ENCODE assay signal across 26 cellular contexts in genomic region chr1:203265541-203265940, GRCh38. TPM values are rescaled to one million over a fixed set of nuclear protein-coding genes. Genes with fewer than 3 reads are reported as not detected.
A peak's percentile ranks its signal among the peaks of the same experiment; 100 is the strongest.
DNase-seq lines count a peak whose midpoint lies in the region; FAIRE-seq and TF ChIP-seq lines count a peak whose summit lies in the region.
"Had no signal": no experiment of that assay in that cellular context is flagged by ENCODE, and none has a peak within 500 bp of the region (broad histone marks: within the 10 kb centered on the region; RNA-seq: fewer than 3 reads in every experiment).

No MANE protein-coding gene starts in this region.

- H3K27me3 ChIP-seq in Karpas-422 (ENCODE audit: low read length), result no peaks in the 10 kb centered on the region
- H3K27me3 ChIP-seq in bronchial epithelial cell (ENCODE audit: control insufficient read depth, insufficient read depth, low read length), result no peaks in the 10 kb centered on the region
- H3K27me3 ChIP-seq in neural progenitor cell, result peaks cover 6% of the 10 kb centered on the region
- no peaks in the 10 kb centered on the region for H3K27me3 ChIP-seq in tibial artery

- no peak overlapping the region for H3K27ac Mint-ChIP-seq in neural progenitor cell
- H3K27ac Mint-ChIP-seq: CD8-positive, alpha-beta memory T cell; GM23338 had no signal

- H3K9me3 ChIP-seq in Karpas-422 (ENCODE audit: low read length) (no peaks in the 10 kb centered on the region), neural progenitor cell (ENCODE audit: low read depth) (no peaks in the 10 kb centered on the region), tibial artery (no peaks in the 10 kb centered on the region)
- H3K9me3 ChIP-seq: HAP-1 had no signal

- H3K4me2 ChIP-seq in Karpas-422 (ENCODE audit: low read depth, low read length, poor library complexity, severe bottlenecking), result peak overlapping the region; percentile 69
- peak overlapping the region; percentile 9 for H3K4me2 ChIP-seq in neural progenitor cell
- H3K4me2 ChIP-seq: GM23338 had no signal

- TF ChIP-seq CTCF in bronchial epithelial cell (IDR thresholded peaks at IDR 0.05; ENCODE audit: insufficient read depth, low read length, severe bottlenecking) (no peak), neural progenitor cell (IDR thresholded peaks at IDR 0.05) (no peak), tibial artery (IDR thresholded peaks at IDR 0.05) (no peak)

- no peak overlapping the region for H3K4me3 Mint-ChIP-seq in neural progenitor cell
- H3K4me3 Mint-ChIP-seq: CD8-positive, alpha-beta memory T cell; GM23338 had no signal

- peaks cover 16% of the 10 kb centered on the region for H3K4me1 Mint-ChIP-seq in neural progenitor cell

- H3K9ac ChIP-seq in Karpas-422 (ENCODE audit: low read length) (no peak overlapping the region; the same call in 1 of the 2 replicates), neural progenitor cell (no peak overlapping the region)

- H3K79me2 ChIP-seq in Karpas-422 (ENCODE audit: low read length) (no peaks in the 10 kb centered on the region), neural progenitor cell (ENCODE audit: low read depth) (no peaks in the 10 kb centered on the region)

- H3F3A ChIP-seq in neural progenitor cell (ENCODE audit: low read depth), result peaks cover 6% of the 10 kb centered on the region

- H3K4me1 ChIP-seq in Karpas-422 (ENCODE audit: low read length) (peaks cover 48% of the 10 kb centered on the region), neural progenitor cell (peaks cover 5% of the 10 kb centered on the region), tibial artery (peaks cover 0 to 3% (median 0%) of the 10 kb centered on the region in 4 donors)

- DNase-seq in DMS 273 (lab: John Stamatoyannopoulos, UW; ENCODE audit: unreplicated experiment) (peak; percentile 36), DMS 273 treated with DMSO at 0.1 percent for 48 hours (lab: John Stamatoyannopoulos, UW) (no peak), Karpas-422 (peak; percentile 54), bronchial epithelial cell (ENCODE audit: low read depth) (peak; percentile 75), neural progenitor cell (ENCODE audit: low spot score) (no peak), tibial artery (no peak), GM12892 (ENCODE audit: insufficient read length) (no peak), NCI-H774 (lab: John Stamatoyannopoulos, UW) (no peak)
- DNase-seq: ACHN; Calu3; CD8-positive, alpha-beta memory T cell; DMS53; EL; GF-D8; MM.1S; NCI-H1048; NCI-H1417 treated with DMSO at 0.1 percent for 48 hours; NCI-H187; NCI-H446 treated with DMSO at 0.1 percent for 48 hours; NCI-H748 treated with DMSO at 0.1 percent for 48 hours; SHP77 had no signal

- H2AFZ ChIP-seq in Karpas-422 (ENCODE audit: low read length), result peak overlapping the region; percentile 37; the same call in 1 of the 2 replicates
- H2AFZ ChIP-seq in neural progenitor cell (replicated peaks), result no peak overlapping the region

- TF ChIP-seq POLR2A in GM12892 (IDR thresholded peaks at IDR 0.05; ENCODE audit: low read depth, low read length), result no peak

- intact Hi-C loops in tibial artery (cut with DNase I; ENCODE audit: low total_unique reads), result no loop called here

- peaks cover 4% of the 10 kb centered on the region for H3K27me3 Mint-ChIP-seq in neural progenitor cell (ENCODE audit: insufficient read depth, low read depth)

- no peaks in the 10 kb centered on the region for H3K36me3 Mint-ChIP-seq in neural progenitor cell
- H3K36me3 Mint-ChIP-seq: CD8-positive, alpha-beta memory T cell had no signal

- FAIRE-seq in bronchial epithelial cell (lab: Jason Lieb, UNC) (no peak), GM12892 (lab: Jason Lieb, UNC) (no peak)

- H3K27ac ChIP-seq in Karpas-422 (ENCODE audit: low read length) (peak overlapping the region; percentile 60), neural progenitor cell (no peak overlapping the region), tibial artery (no peak overlapping the region)
- H3K27ac ChIP-seq: 22Rv1, C4-2B had no signal

- H3K9me2 ChIP-seq in Karpas-422 (replicated peaks; ENCODE audit: insufficient read depth, low read length), result no peaks in the 10 kb centered on the region

- H3K36me3 ChIP-seq in Karpas-422 (ENCODE audit: insufficient read depth, low read length), result no peaks in the 10 kb centered on the region
- no peaks in the 10 kb centered on the region for H3K36me3 ChIP-seq in bronchial epithelial cell (ENCODE audit: control insufficient read depth, insufficient read depth, low read length)
- no peaks in the 10 kb centered on the region for H3K36me3 ChIP-seq in neural progenitor cell
- no peaks in the 10 kb centered on the region for H3K36me3 ChIP-seq in tibial artery
- H3K36me3 ChIP-seq: HAP-1 had no signal

- H4K20me1 ChIP-seq in Karpas-422 (ENCODE audit: insufficient read depth, low read depth, low read length) (no peaks in the 10 kb centered on the region), neural progenitor cell (ENCODE audit: low read depth) (no peaks in the 10 kb centered on the region)

- no peaks in the 10 kb centered on the region for H3K9me3 Mint-ChIP-seq in neural progenitor cell
- H3K9me3 Mint-ChIP-seq: CD8-positive, alpha-beta memory T cell; GM23338 had no signal

- peak overlapping the region; percentile 40; the same call in 1 of the 2 replicates for H3K4me3 ChIP-seq in Karpas-422 (ENCODE audit: low read length)
- H3K4me3 ChIP-seq in bronchial epithelial cell (ENCODE audit: low read depth, low read length), result no peak overlapping the region
- no peak overlapping the region for H3K4me3 ChIP-seq in neural progenitor cell
- no peak overlapping the region for H3K4me3 ChIP-seq in tibial artery
- H3K4me3 ChIP-seq: GM23338, HAP-1 had no signal

RNA-seq across cellular contexts. Expression of gene CHIT1, which starts 36.1 kb away (rescaled TPM):
- total RNA-seq in Karpas-422 (2014; rRNA removed; shearing (Covaris generic); ENCODE audit: low replicate concordance), result 0.89 and 15.2 TPM in 2 replicates
- total RNA-seq in bronchial epithelial cell, result under 0.01 TPM in 2 replicates
- total RNA-seq in neural progenitor cell (ENCODE audit: low replicate concordance), result 0.03 and 0.11 TPM in 2 replicates
- polyA plus RNA-seq in GM12892 (2012; ENCODE audit: missing spikeins), result 1.7 TPM
- total RNA-seq: Calu3, RPMI7951 had no signal
- polyA plus RNA-seq: CD8-positive, alpha-beta memory T cell had no signal

RNA-seq across cellular contexts. Expression of gene BTG2, which starts 39.8 kb away (rescaled TPM):
- total RNA-seq in Karpas-422 (2014; rRNA removed; shearing (Covaris generic); ENCODE audit: low replicate concordance), result 245 and 258 TPM in 2 replicates
- total RNA-seq in bronchial epithelial cell (12.9 and 25.9 TPM in 2 replicates), neural progenitor cell (ENCODE audit: low replicate concordance) (26.5 and 47.6 TPM in 2 replicates)
- polyA plus RNA-seq in GM12892 (2012; ENCODE audit: missing spikeins), result 58.2 TPM

Comparison
In these comparisons a context has a peak if more than half of its experiments do, and no peak if none do; other contexts are left out.
1. DNase-seq: peak in DMS 273 (single experiment), Karpas-422 (single experiment) and bronchial epithelial cell (single experiment); none in DMS 273 treated with DMSO at 0.1 percent for 48 hours (single experiment), neural progenitor cell (single experiment), tibial artery (0 of 2), GM12892 (single experiment) and NCI-H774 (single experiment).